In the genomic region with DNA sequence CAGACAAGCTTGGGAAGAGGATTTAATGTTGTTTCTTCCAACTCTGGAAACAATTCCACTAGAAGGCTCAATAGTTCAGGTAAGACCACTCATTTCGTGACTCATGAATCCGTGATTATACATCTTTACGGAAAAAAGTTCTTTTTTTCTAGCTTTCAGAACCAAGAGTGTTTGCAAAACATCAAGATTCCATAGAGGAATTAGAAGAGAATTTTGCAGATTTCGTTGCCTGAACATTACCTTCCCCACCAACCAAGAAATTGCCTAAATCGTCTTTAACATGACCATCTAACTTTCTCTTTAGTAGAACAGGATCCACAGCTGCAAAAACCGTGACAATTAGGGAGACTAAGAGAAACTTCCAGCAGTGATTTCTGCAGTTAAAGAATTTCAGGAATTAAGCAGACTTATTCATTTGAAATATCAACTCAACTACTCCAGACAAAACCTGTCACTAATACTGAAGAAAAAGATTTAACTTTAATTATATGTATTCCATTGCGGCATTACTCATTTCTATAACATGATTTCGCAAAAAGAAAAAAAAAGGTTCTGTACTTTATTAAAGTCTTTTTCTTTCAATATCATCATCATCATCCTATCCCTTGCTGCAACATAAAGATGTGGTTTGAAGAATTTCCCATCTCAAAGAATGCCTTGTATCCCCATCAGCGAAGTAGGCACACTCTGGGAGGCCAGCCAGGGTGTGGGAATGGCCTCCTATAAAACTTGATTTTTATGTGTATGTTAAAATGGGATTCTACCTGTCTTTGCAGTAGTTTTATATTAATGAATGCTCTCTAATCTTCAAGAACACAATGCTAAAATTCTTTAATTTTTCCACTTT, we compare ENCODE assay signal across 11 cellular contexts. TPM values are rescaled to one million over a fixed set of nuclear protein-coding genes. Genes with fewer than 3 reads are reported as not detected.
A peak's percentile ranks its signal among the peaks of the same experiment; 100 is the strongest.
DNase-seq lines count a peak whose midpoint lies in the region; ATAC-seq and TF ChIP-seq lines count a peak whose summit lies in the region.
"Had no signal": no experiment of that assay in that cellular context is flagged by ENCODE, and none has a peak within 500 bp of the region (broad histone marks: within the 10 kb centered on the region; RNA-seq: fewer than 3 reads in every experiment).

No MANE protein-coding gene starts in this region.

- 64 to 74% (median 70%) methylated on average over 9 of the region's 9 CpGs for WGBS in spleen, 5 donors

- TF ChIP-seq CTCF in WTC11 (IDR thresholded peaks at IDR 0.05) (no peak), spleen (IDR thresholded peaks at IDR 0.05 in 8 of 11, conservative IDR thresholded peaks at IDR 0.05 in 3 of 11) (no peak)

- CTCF ChIA-PET in WTC11 (lab: Charles Lee): interaction anchor here (0.6 to 2.8 kb wide), 2 partner anchors 33 to 96 kb away, joined by 3 to 11 read pairs; no protein-coding TSS in a partner anchor

- H3K36me3 Mint-ChIP-seq in T-helper 1 cell treated with Interleukin-12 subunit alpha and Interleukin-12 subunit beta and Interleukin-4 antibody, amounts not matched to agents 30 μg/mL and 1 μg/mL, for 36 hours (ENCODE audit: low read depth): peaks cover 4% of the 10 kb centered on the region
- H3K36me3 Mint-ChIP-seq in WTC11 (no peaks in the 10 kb centered on the region), immature natural killer cell (no peaks in the 10 kb centered on the region)

- no peaks in the 10 kb centered on the region for H3K36me3 ChIP-seq in spleen

- H3K27me3 Mint-ChIP-seq in T-helper 1 cell treated with Interleukin-12 subunit alpha and Interleukin-12 subunit beta and Interleukin-4 antibody, amounts not matched to agents 30 μg/mL and 1 μg/mL, for 36 hours (ENCODE audit: low read depth): no peaks in the 10 kb centered on the region
- H3K27me3 Mint-ChIP-seq in WTC11 (ENCODE audit: low read depth) (peaks cover 18% of the 10 kb centered on the region), immature natural killer cell (ENCODE audit: low read depth in 3 of 3) (peaks cover 14 to 19% (median 18%) of the 10 kb centered on the region in 3 donors)

- POLR2A ChIA-PET in WTC11 (lab: Charles Lee): interaction anchor here (0.6 kb wide), 2 partner anchors 699 to 1067 kb away, joined by 3 to 5 read pairs; a partner anchor contains a TSS

- no peaks in the 10 kb centered on the region for H3K9me3 Mint-ChIP-seq in T-helper 1 cell treated with Interleukin-12 subunit alpha and Interleukin-12 subunit beta and Interleukin-4 antibody, amounts not matched to agents 30 μg/mL and 1 μg/mL, for 36 hours
- H3K9me3 Mint-ChIP-seq in WTC11: no peaks in the 10 kb centered on the region
- no peaks in the 10 kb centered on the region for H3K9me3 Mint-ChIP-seq in immature natural killer cell

- H3K9me3 ChIP-seq in spleen: no peaks in the 10 kb centered on the region
- H3K9me3 ChIP-seq: mucosa of descending colon had no signal

- TF ChIP-seq POLR2A in spleen (IDR thresholded peaks at IDR 0.05): no peak

- in situ Hi-C loops in KBM-7 (cut with MboI; ENCODE audit: low pct_unique_long_range_greater_than_20kb, low sequenced_read_pairs): no loop called here

- peak overlapping the region in 1 of 8 donors; percentile 93 for H3K4me3 ChIP-seq in spleen
- H3K4me3 ChIP-seq: mucosa of descending colon had no signal

- no peaks in the 10 kb centered on the region for H3K27me3 ChIP-seq in spleen (replicated peaks in 1 of 7)

- H3K27ac Mint-ChIP-seq in T-helper 1 cell treated with Interleukin-12 subunit alpha and Interleukin-12 subunit beta and Interleukin-4 antibody, amounts not matched to agents 30 μg/mL and 1 μg/mL, for 36 hours: no peak overlapping the region
- H3K27ac Mint-ChIP-seq in WTC11: no peak overlapping the region
- H3K27ac Mint-ChIP-seq in immature natural killer cell: peak overlapping the region; percentile 58 to 88 (median 72)

- H3K4me3 Mint-ChIP-seq in T-helper 1 cell treated with Interleukin-12 subunit alpha and Interleukin-12 subunit beta and Interleukin-4 antibody, amounts not matched to agents 30 μg/mL and 1 μg/mL, for 36 hours: peak overlapping the region; percentile 4
- H3K4me3 Mint-ChIP-seq in WTC11 (peak overlapping the region; percentile 79), immature natural killer cell (peak overlapping the region; percentile 32 to 89 (median 84))

- intact Hi-C loops in spleen (cut with DNase I; ENCODE audit: low total_unique reads): loop anchor here (10.0 kb wide), 1 partner anchor 112 kb away; a partner anchor contains a TSS

- ATAC-seq in WTC11: no peak
- no peak for ATAC-seq in GM18520 (IDR thresholded peaks at IDR 0.05; ENCODE audit: unreplicated experiment)
- ATAC-seq: activated CD4-positive, CD25-positive, alpha-beta regulatory T cell treated with anti-CD3 and anti-CD28 coated beads, Interleukin-2, amount 50 U/mL, for 24 hours; mucosa of descending colon had no signal

- peaks cover 11 to 44% (median 31%) of the 10 kb centered on the region in 6 donors for H3K4me1 ChIP-seq in spleen

- H3K4me1 Mint-ChIP-seq in T-helper 1 cell treated with Interleukin-12 subunit alpha and Interleukin-12 subunit beta and Interleukin-4 antibody, amounts not matched to agents 30 μg/mL and 1 μg/mL, for 36 hours (ENCODE audit: low read depth): peaks cover 28% of the 10 kb centered on the region
- H3K4me1 Mint-ChIP-seq in WTC11: peaks cover 18% of the 10 kb centered on the region
- peaks cover 19 to 45% of the 10 kb centered on the region in 2 donors for H3K4me1 Mint-ChIP-seq in immature natural killer cell

- peak overlapping the region in 6 of 8 donors; percentile 12 to 98 (median 95) for H3K27ac ChIP-seq in spleen

- no peak for DNase-seq in T-helper 1 cell
- no peak for DNase-seq in WTC11 (ENCODE audit: low spot score)
- DNase-seq in immature natural killer cell: no peak
- DNase-seq in spleen: no peak
- no peak for DNase-seq in D341Med (ENCODE audit: low spot score)
- DNase-seq in KBM-7: no peak
- DNase-seq: NCI-H187 treated with DMSO at 0.1 percent for 48 hours had no signal

TF ChIP-seq in WTC11, 78 proteins besides CTCF, POLR2A, EP300 and RAD21:
- TF ChIP-seq, protein P1, sequence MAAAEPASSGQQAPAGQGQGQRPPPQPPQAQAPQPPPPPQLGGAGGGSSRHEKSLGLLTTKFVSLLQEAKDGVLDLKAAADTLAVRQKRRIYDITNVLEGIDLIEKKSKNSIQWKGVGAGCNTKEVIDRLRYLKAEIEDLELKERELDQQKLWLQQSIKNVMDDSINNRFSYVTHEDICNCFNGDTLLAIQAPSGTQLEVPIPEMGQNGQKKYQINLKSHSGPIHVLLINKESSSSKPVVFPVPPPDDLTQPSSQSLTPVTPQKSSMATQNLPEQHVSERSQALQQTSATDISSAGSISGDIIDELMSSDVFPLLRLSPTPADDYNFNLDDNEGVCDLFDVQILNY (CRISPR knock-in tag; IDR thresholded peaks at IDR 0.05): no peak
- TF ChIP-seq SMAD3 (CRISPR knock-in tag; IDR thresholded peaks at IDR 0.05; ENCODE audit: borderline replicate concordance): no peak
- no peak for TF ChIP-seq FOXK1 (CRISPR knock-in tag; IDR thresholded peaks at IDR 0.05)
- TF ChIP-seq ZNF219 (CRISPR knock-in tag; IDR thresholded peaks at IDR 0.05; ENCODE audit: borderline replicate concordance): no peak
TF ChIP-seq in WTC11: peak in this region for 0.

RNA-seq across cellular contexts. Expression of a gene that starts 1.9 kb away (rescaled TPM):
- total RNA-seq in WTC11 (2021): 30.2 to 32.0 TPM (median 31.2 TPM) in 3 replicates
- 1 to 10 TPM; 1.4 to 3.8 (median 3.3) TPM for polyA plus RNA-seq in immature natural killer cell
- 10 to 100 TPM; 26.1 to 44.7 (median 31.2) TPM for total RNA-seq in spleen
- 10 to 100 TPM in 1 of 3 donors, 1 to 10 TPM in 2; 8.8 to 14.6 (median 9.2) TPM for polyA plus RNA-seq in spleen

Comparison
In these comparisons a context has a peak if more than half of its experiments do, and no peak if none do; other contexts are left out.
1. H3K27ac Mint-ChIP-seq: peak in immature natural killer cell (6 of 6); none in T-helper 1 cell treated with Interleukin-12 subunit alpha and Interleukin-12 subunit beta and Interleukin-4 antibody, amounts not matched to agents 30 μg/mL and 1 μg/mL, for 36 hours (single experiment) and WTC11 (single experiment).
2. H3K4me3 Mint-ChIP-seq: peak in every context shown above with its lines; median percentile 84 in immature natural killer cell; 79 in WTC11; 4 in T-helper 1 cell treated with Interleukin-12 subunit alpha and Interleukin-12 subunit beta and Interleukin-4 antibody, amounts not matched to agents 30 μg/mL and 1 μg/mL, for 36 hours.